ENCODE assay signal across 8 cellular contexts in genomic region chr5:157994906-157995519, GRCh38.
DNase-seq lines count a peak whose midpoint lies in the region; ATAC-seq and TF ChIP-seq lines count a peak whose summit lies in the region.

No MANE protein-coding gene starts in this region.

- H3K27me3 ChIP-seq in WERI-Rb-1 (ENCODE audit: insufficient read depth, low read depth, severe bottlenecking) (no peaks in the 10 kb centered on the region), kidney epithelial cell (ENCODE audit: control insufficient read depth, insufficient read depth, low read length) (no peaks in the 10 kb centered on the region)

- H3K27ac ChIP-seq in WERI-Rb-1 = no peak overlapping the region
- H3K27ac ChIP-seq in caudate nucleus (ENCODE audit: low read depth, low read length) = no peak overlapping the region

- no peaks in the 10 kb centered on the region for H3K9me3 ChIP-seq in WERI-Rb-1 (ENCODE audit: severe bottlenecking)

- TF ChIP-seq CTCF in GM12864 (IDR thresholded peaks at IDR 0.05; ENCODE audit: low read depth, low read length, missing control alignments) (peak; percentile 82), HFF-Myc (IDR thresholded peaks at IDR 0.05; ENCODE audit: low read depth, low read length, missing control alignments) (peak; percentile 66), WERI-Rb-1 (IDR thresholded peaks at IDR 0.05; ENCODE audit: low read depth, low read length) (peak; percentile 79), kidney epithelial cell (IDR thresholded peaks at IDR 0.05; ENCODE audit: insufficient read depth, low read length, poor library complexity, severe bottlenecking) (peak; percentile 76)

- H3K4me3 ChIP-seq in GM12864 (ENCODE audit: low read depth, low read length) (no peak overlapping the region), HFF-Myc (replicated peaks; ENCODE audit: low read depth, low read length) (no peak overlapping the region), WERI-Rb-1 (ENCODE audit: low read depth, low read length) (no peak overlapping the region), kidney epithelial cell (ENCODE audit: low read depth, low read length) (no peak overlapping the region)

- DNase-seq in GM12864 (ENCODE audit: low read depth) (peak; percentile 4), HFF-Myc (ENCODE audit: extremely low read depth, low read depth) (no peak), NCI-H1930 (lab: John Stamatoyannopoulos, UW) (peak; percentile 1 to 31), WERI-Rb-1 (peak; percentile 60), caudate nucleus (lab: John Stamatoyannopoulos, UW) (peak in 39 of 61 donors; percentile 0 to 47 (median 17)), kidney epithelial cell (ENCODE audit: low read depth) (no peak)
- DNase-seq in stimulated activated CD4-positive, alpha-beta T cell treated with anti-CD3 and anti-CD28 coated beads, Interleukin-1b, Interleukin-23, amount 100 ng/mL, for 48 hours = peak; percentile 25

- ATAC-seq in HG03097 (IDR thresholded peaks at IDR 0.05; ENCODE audit: low FRiP score, unreplicated experiment) = no peak

- no peaks in the 10 kb centered on the region for H3K36me3 ChIP-seq in WERI-Rb-1
- H3K36me3 ChIP-seq in kidney epithelial cell (ENCODE audit: control insufficient read depth, insufficient read depth, low read length) = no peaks in the 10 kb centered on the region

Comparison
In these comparisons a context has a peak if more than half of its experiments do, and no peak if none do; other contexts are left out.
1. DNase-seq: peak in GM12864 (single experiment), NCI-H1930 (2 of 2), WERI-Rb-1 (single experiment), caudate nucleus (39 of 61) and stimulated activated CD4-positive, alpha-beta T cell treated with anti-CD3 and anti-CD28 coated beads, Interleukin-1b, Interleukin-23, amount 100 ng/mL, for 48 hours (single experiment); none in HFF-Myc (single experiment) and kidney epithelial cell (single experiment).
2. Peak in every context shown above with its lines, with median percentiles within 50 percentile points of each other: CTCF ChIP-seq.